ENCODE assay signal across 17 cellular contexts in the genomic region with DNA sequence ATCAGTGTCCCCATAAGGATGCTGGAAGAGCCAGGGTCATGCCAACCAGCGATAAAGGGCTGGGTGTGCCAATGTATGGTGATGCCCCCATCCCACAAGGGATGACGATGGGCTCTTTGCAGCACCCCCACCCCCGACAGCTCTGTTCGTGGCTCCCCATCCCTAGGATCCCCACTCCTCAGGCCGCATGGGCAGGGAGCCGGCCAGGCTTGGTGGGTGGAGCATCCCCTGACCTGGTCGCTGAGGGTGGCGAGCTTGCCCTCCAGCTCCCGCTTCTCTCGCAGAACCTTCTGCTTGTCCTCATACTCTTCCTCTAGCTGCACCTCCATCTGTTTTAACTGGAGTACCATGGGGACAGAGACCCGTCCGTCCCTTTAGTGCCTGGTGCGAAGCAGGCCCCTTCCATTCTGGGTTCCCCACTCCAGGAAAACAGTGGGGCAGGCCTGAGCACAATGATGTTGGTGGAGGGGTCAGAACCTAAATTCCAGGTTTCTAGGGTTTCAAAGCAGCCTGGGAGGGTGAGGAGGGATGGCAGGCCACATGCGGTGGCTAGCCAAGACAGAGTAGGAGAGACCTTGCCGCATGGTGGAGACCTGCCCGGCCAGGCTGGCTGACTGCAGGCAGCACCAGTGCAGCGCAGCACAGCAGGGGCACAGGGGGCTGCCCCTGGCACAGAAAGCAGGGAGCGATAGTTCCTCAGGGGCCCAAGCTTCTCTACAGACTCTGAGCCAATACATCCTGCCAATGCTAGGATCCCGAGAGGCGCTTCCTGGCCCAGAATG.
"Had no signal": no experiment of that assay in that cellular context is flagged by ENCODE, and none has a peak within 500 bp of the region (broad histone marks: within the 10 kb centered on the region; RNA-seq: fewer than 3 reads in every experiment).

No MANE protein-coding gene starts in this region.

- ATAC-seq: left ventricle myocardium superior, lower lobe of right lung, natural killer cell had no signal

- H3K9ac ChIP-seq: parathyroid adenoma had no signal

- H3K9me3 ChIP-seq: lower lobe of right lung, right atrium auricular region, stomach, thyroid gland, vagina had no signal

- H3K27me3 Mint-ChIP-seq: progenitor cell of endocrine pancreas had no signal

- H3K27ac ChIP-seq: lower lobe of right lung, parathyroid adenoma, right atrium auricular region, skin epidermis, stomach, thyroid gland, vagina had no signal

- H3K4me3 ChIP-seq: dorsolateral prefrontal cortex, lower lobe of right lung, right atrium auricular region, skin epidermis, stomach, thyroid gland, vagina had no signal

- H3K27ac Mint-ChIP-seq: natural killer cell, progenitor cell of endocrine pancreas had no signal

- H3K4me3 Mint-ChIP-seq: natural killer cell, neural crest cell had no signal

- DNase-seq: effector CD4-positive, alpha-beta T cell; left ventricle myocardium superior; lower lobe of right lung; natural killer cell; stimulated activated CD4-positive, alpha-beta T cell treated with anti-CD3 and anti-CD28 coated beads, Interleukin-15, amount 100 ng/mL, for 24 hours; stimulated activated CD4-positive, alpha-beta T cell treated with anti-CD3 and anti-CD28 coated beads, Interleukin-2, amount 100 ng/mL, for 48 hours; stimulated activated naive CD4-positive, alpha-beta T cell treated with Interleukin-2 at 50 U/mL for 16 hours; stomach; thyroid gland; trophoblast cell had no signal

- H3K4me1 Mint-ChIP-seq: natural killer cell had no signal

- H3K27me3 ChIP-seq: dorsolateral prefrontal cortex, right atrium auricular region, stomach, thyroid gland, vagina had no signal

- H3K4me1 ChIP-seq: lower lobe of right lung, parathyroid adenoma, right atrium auricular region, stomach, thyroid gland, vagina had no signal

- H3K9me3 Mint-ChIP-seq: natural killer cell, neural crest cell had no signal
